ENCODE assay signal across 24 cellular contexts in the genomic region with DNA sequence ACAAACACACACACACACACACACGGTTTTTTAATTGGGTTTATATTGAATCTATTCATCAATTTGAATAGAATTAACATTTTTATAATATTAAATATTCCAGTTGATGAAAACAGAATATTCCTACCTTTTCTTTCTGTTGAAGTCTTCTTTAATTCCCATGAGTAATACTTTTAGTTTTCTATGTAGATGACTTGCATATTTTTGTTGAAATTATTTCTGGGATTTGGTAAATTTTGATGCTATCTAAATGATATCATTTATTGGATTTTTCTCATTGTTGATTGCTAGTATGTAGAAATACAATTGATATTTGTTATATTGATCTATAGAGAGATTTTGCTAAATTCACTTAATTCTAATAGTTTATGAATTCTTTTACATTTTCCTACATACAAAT. TPM values are rescaled to one million over a fixed set of nuclear protein-coding genes. Genes with fewer than 3 reads are reported as not detected.
"Had no signal": no experiment of that assay in that cellular context is flagged by ENCODE, and none has a peak within 500 bp of the region (broad histone marks: within the 10 kb centered on the region; RNA-seq: fewer than 3 reads in every experiment).

No MANE protein-coding gene starts in this region.

- H3K9me3 Mint-ChIP-seq: IgD-negative memory B cell had no signal

- H3K27ac Mint-ChIP-seq: IgD-negative memory B cell had no signal

- H3K4me3 ChIP-seq: SJCRH30 had no signal

- DNase-seq: KBM-7, MV-4-11, NCI-H1048, NCI-H1105, NCI-H1417, NCI-H1436 treated with DMSO at 0.1 percent for 48 hours, NCI-H1694, NCI-H187 treated with DMSO at 0.1 percent for 48 hours, NCI-H2029 treated with DMSO at 0.1 percent for 48 hours, NCI-H2171 treated with DMSO at 0.1 percent for 48 hours, NCI-H345, NCI-H446 treated with DMSO at 0.1 percent for 48 hours, NCI-H524, NCI-H526 treated with DMSO at 0.1 percent for 48 hours, NCI-H748 treated with DMSO at 0.1 percent for 48 hours, PC-3, SHP77 treated with DMSO at 0.1 percent for 48 hours, SJCRH30 had no signal

- H3K27ac ChIP-seq: SJCRH30 had no signal

- H3K9me3 ChIP-seq: SJCRH30 had no signal

- H3K4me3 Mint-ChIP-seq: IgD-negative memory B cell had no signal

- H3K36me3 ChIP-seq: SJCRH30 had no signal

- H3K27me3 ChIP-seq: SJCRH30 had no signal

- ATAC-seq: PC-3, Right ventricle myocardium inferior, SK-N-SH treated with all-trans-retinoic acid at 6 μM for 48 hours had no signal

- H3K4me1 ChIP-seq: SJCRH30 had no signal

- H3K4me1 Mint-ChIP-seq: IgD-negative memory B cell had no signal

RNA-seq across cellular contexts. Expression of a gene that starts 12.8 kb away (rescaled TPM):
- total RNA-seq: HT-29, OCI-LY7, RPMI7951 had no signal
